Comparison of ENCODE assay signal across 8 cellular contexts in genomic region chr1:220880367-220880680, GRCh38. TPM values are rescaled to one million over a fixed set of nuclear protein-coding genes. Genes with fewer than 3 reads are reported as not detected.
DNase-seq lines count a peak whose midpoint lies in the region; ATAC-seq and TF ChIP-seq lines count a peak whose summit lies in the region.

No MANE protein-coding gene starts in this region.

- H3K27ac ChIP-seq in left ventricle myocardium inferior (replicated peaks) (peak overlapping the region; percentile 99), caudate nucleus (ENCODE audit: low read depth, low read length) (peak overlapping the region; percentile 80), muscle layer of colon (ENCODE audit: low read depth, low read length) (peak overlapping the region; percentile 94), uterus (peak overlapping the region; percentile 89 to 92)

- no peaks in the 10 kb centered on the region for H3K9me3 ChIP-seq in left ventricle myocardium inferior (replicated peaks)
- no peaks in the 10 kb centered on the region for H3K9me3 ChIP-seq in muscle layer of colon (ENCODE audit: low read length)
- no peaks in the 10 kb centered on the region for H3K9me3 ChIP-seq in uterus

- peak overlapping the region; percentile 99 for H3K4me3 ChIP-seq in left ventricle myocardium inferior
- peak overlapping the region; percentile 93 to 95 for H3K4me3 ChIP-seq in muscle layer of colon (ENCODE audit: low read depth in 1 of 2, low read length in 2 of 2)
- peak overlapping the region; percentile 39 to 84 for H3K4me3 ChIP-seq in uterus

- peak overlapping the region; percentile 97 for H3K9ac ChIP-seq in muscle layer of colon (ENCODE audit: low read length)

- DNase-seq in left ventricle myocardium inferior = no peak
- DNase-seq in Right ventricle myocardium superior = no peak
- DNase-seq in caudate nucleus (lab: John Stamatoyannopoulos, UW) = no peak
- no peak for DNase-seq in uterus
- DNase-seq in DMS153 (lab: John Stamatoyannopoulos, UW) = no peak

- peaks cover 27% of the 10 kb centered on the region for H3K27me3 ChIP-seq in left ventricle myocardium inferior (ENCODE audit: low read depth)
- no peaks in the 10 kb centered on the region for H3K27me3 ChIP-seq in muscle layer of colon (ENCODE audit: control insufficient read depth in 1 of 2, insufficient read depth in 2 of 2, low read length in 2 of 2)
- H3K27me3 ChIP-seq in uterus = peaks cover 0 to 22% of the 10 kb centered on the region in 2 donors

- ATAC-seq in Right ventricle myocardium superior (ENCODE audit: poor library complexity) = no peak
- no peak for ATAC-seq in GM18873 (IDR thresholded peaks at IDR 0.05; ENCODE audit: low FRiP score, unreplicated experiment)
- ATAC-seq in HG03521 (IDR thresholded peaks at IDR 0.05; ENCODE audit: unreplicated experiment) = no peak

- intact Hi-C loops in left ventricle myocardium inferior (cut with micrococcal nuclease) (no loop called here), Right ventricle myocardium superior (cut with DNase I) (no loop called here), uterus (cut with DNase I; ENCODE audit: low total_unique reads) (loop anchor here (10.0 kb wide), 1 partner anchor 324 kb away; no protein-coding TSS in a partner anchor)

- TF ChIP-seq POLR2A in uterus (IDR thresholded peaks at IDR 0.05) = no peak

- H3K36me3 ChIP-seq in left ventricle myocardium inferior (peaks cover 36% of the 10 kb centered on the region), muscle layer of colon (ENCODE audit: insufficient read depth, low read length) (peaks cover 40% of the 10 kb centered on the region), uterus (no peaks in the 10 kb centered on the region)

- H3K4me1 ChIP-seq in left ventricle myocardium inferior = peaks cover 84% of the 10 kb centered on the region
- H3K4me1 ChIP-seq in muscle layer of colon (ENCODE audit: insufficient read depth, low read length) = peaks cover 44% of the 10 kb centered on the region
- H3K4me1 ChIP-seq in uterus = peaks cover 0 to 9% of the 10 kb centered on the region in 2 donors

- no peak for TF ChIP-seq CTCF in left ventricle myocardium inferior (IDR thresholded peaks at IDR 0.05; ENCODE audit: borderline replicate concordance)
- no peak for TF ChIP-seq CTCF in uterus (IDR thresholded peaks at IDR 0.05)

RNA-seq across cellular contexts. Expression of gene HLX, which starts 1.1 kb away (rescaled TPM):
- total RNA-seq in left ventricle myocardium inferior = 3.5 TPM
- total RNA-seq in Right ventricle myocardium superior = 5.6 TPM
- 10 to 100 TPM in 1 of 4 donors, 1 to 10 TPM in 2, under 1 TPM in 1; 0.26 to 35.9 (median 7.0) TPM for total RNA-seq in uterus
